In genomic region chr14:57247283-57247682, GRCh38 we compare ENCODE assay signal across 21 cellular contexts. TPM values are rescaled to one million over a fixed set of nuclear protein-coding genes. Genes with fewer than 3 reads are reported as not detected.
A peak's percentile ranks its signal among the peaks of the same experiment; 100 is the strongest.
DNase-seq lines count a peak whose midpoint lies in the region; ATAC-seq, FAIRE-seq and TF ChIP-seq lines count a peak whose summit lies in the region.
"Had no signal": no experiment of that assay in that cellular context is flagged by ENCODE, and none has a peak within 500 bp of the region (broad histone marks: within the 10 kb centered on the region; RNA-seq: fewer than 3 reads in every experiment).

No MANE protein-coding gene starts in this region.

- no peaks in the 10 kb centered on the region for H3K27me3 ChIP-seq in BJ (ENCODE audit: control insufficient read depth, insufficient read depth, low read length)
- no peaks in the 10 kb centered on the region for H3K27me3 ChIP-seq in pancreas
- H3K27me3 ChIP-seq: BLaER1 treated with 17β-estradiol and CSF1 and Interleukin-3, amounts not matched to agents 10 nM and 100 nM; SJCRH30 had no signal

- H3K27ac ChIP-seq in pancreas = no peak overlapping the region
- H3K27ac ChIP-seq: BLaER1 treated with 17β-estradiol and CSF1 and Interleukin-3, amounts not matched to agents 10 nM and 100 nM; HL-60; RWPE1; SJCRH30 had no signal

- H3K4me3 ChIP-seq in BJ (ENCODE audit: low read depth, low read length) (no peak overlapping the region), pancreas (no peak overlapping the region)
- H3K4me3 ChIP-seq: BLaER1 treated with 17β-estradiol and CSF1 and Interleukin-3, amounts not matched to agents 10 nM and 100 nM; HAP-1; SJCRH30 had no signal

- no peak for ATAC-seq in pancreas
- ATAC-seq in HG03196 (IDR thresholded peaks at IDR 0.05; ENCODE audit: unreplicated experiment) = no peak
- ATAC-seq: T-cell had no signal

- H3K9me3 ChIP-seq in pancreas = no peaks in the 10 kb centered on the region
- H3K9me3 ChIP-seq: BLaER1 treated with 17β-estradiol and CSF1 and Interleukin-3, amounts not matched to agents 10 nM and 100 nM; HAP-1; SJCRH30 had no signal

- peaks cover 36% of the 10 kb centered on the region for H3K36me3 Mint-ChIP-seq in HFFc6 (ENCODE audit: low read depth)

- peaks cover 72% of the 10 kb centered on the region for H3K4me1 Mint-ChIP-seq in HFFc6 (ENCODE audit: low read depth)

- CTCF ChIA-PET in BJ (lab: Yijun Ruan, JAX) = no interaction called here

- no peaks in the 10 kb centered on the region for H3K27me3 Mint-ChIP-seq in HFFc6 (ENCODE audit: insufficient read depth)
- H3K27me3 Mint-ChIP-seq: T-cell had no signal

- intact Hi-C loops in pancreas (cut with DNase I) = no loop called here

- whole genome bisulfite sequencing in pancreas, 2 donors = 69 to 72% methylated on average over 2 of the region's 2 CpGs

- POLR2A ChIA-PET in BJ (lab: Charles Lee) = no interaction called here

- H3K9me3 Mint-ChIP-seq in HFFc6 = no peaks in the 10 kb centered on the region
- H3K9me3 Mint-ChIP-seq: T-cell had no signal

- FAIRE-seq in endometrium (lab: Jason Lieb, UNC) = peak; percentile 88
- peak; percentile 53 for FAIRE-seq in pancreas (lab: Jason Lieb, UNC)
- FAIRE-seq: GM19239 had no signal

- no peaks in the 10 kb centered on the region; the same call in 1 of the 2 replicates for H3K36me3 ChIP-seq in BJ (ENCODE audit: control insufficient read depth, insufficient read depth, low read length)
- peaks cover 0 to 4% (median 0%) of the 10 kb centered on the region in 3 donors for H3K36me3 ChIP-seq in pancreas
- H3K36me3 ChIP-seq: HAP-1 had no signal

- TF ChIP-seq CTCF in BJ (IDR thresholded peaks at IDR 0.05; ENCODE audit: insufficient read depth, low read depth, low read length) (no peak), HFFc6 (IDR thresholded peaks at IDR 0.05) (no peak), pancreas (IDR thresholded peaks at IDR 0.05) (no peak)

- peaks cover 0 to 6% (median 5%) of the 10 kb centered on the region in 3 donors for H3K4me1 ChIP-seq in pancreas
- H3K4me1 ChIP-seq: SJCRH30 had no signal

- H3K4me3 Mint-ChIP-seq in HFFc6 = peak overlapping the region; percentile 55
- H3K4me3 Mint-ChIP-seq: T-cell had no signal

- DNase-seq in BJ (ENCODE audit: low read depth) = peak; percentile 36
- peak; percentile 23 for DNase-seq in HFFc6
- no peak for DNase-seq in pancreas
- no peak for DNase-seq in stimulated activated naive CD4-positive, alpha-beta T cell (lab: John Stamatoyannopoulos, UW)
- DNase-seq in NCI-H128 (lab: John Stamatoyannopoulos, UW; ENCODE audit: unreplicated experiment) = no peak
- DNase-seq in cerebellum (ENCODE audit: low spot score) = no peak
- DNase-seq: COR-L47, MV-4-11, NCI-H1436, NCI-H2029, NCI-H2171 treated with DMSO at 0.1 percent for 48 hours, NCI-H748 treated with DMSO at 0.1 percent for 48 hours, SJCRH30, T-cell had no signal

- H3K27ac Mint-ChIP-seq in HFFc6 = peak overlapping the region; percentile 72
- H3K27ac Mint-ChIP-seq: T-cell had no signal

RNA-seq across cellular contexts. Expression of gene EXOC5, which starts 21.4 kb away (rescaled TPM):
- 24.0 and 52.4 TPM in 2 replicates for polyA plus RNA-seq in BJ (2011; rRNA removed)
- 15.1 and 19.3 TPM in 2 replicates for polyA minus RNA-seq in BJ (2011; rRNA and poly(A)+ RNA removed)
- total RNA-seq in HFFc6 (2021; fragmentation: NEBNext Ultra II Directional; extraction: Animal tissue kit (Norgen Biotek cat#: 25700)) = 100 to 1,000 TPM; 102 to 117 (median 111) TPM
- 10 to 100 TPM; 15.0 to 32.4 (median 21.3) TPM for total RNA-seq in pancreas
- polyA plus RNA-seq in pancreas = 1 to 10 TPM; 3.0 to 8.2 TPM
- total RNA-seq in cerebellum = 85.5 TPM

RNA-seq across cellular contexts. Expression of gene AP5M1, which starts 21.5 kb away (rescaled TPM):
- polyA plus RNA-seq in BJ (2011; rRNA removed) (17.9 and 36.1 TPM in 2 replicates), pancreas (1 to 10 TPM; 2.3 to 8.2 TPM)
- 15.2 and 20.5 TPM in 2 replicates for polyA minus RNA-seq in BJ (2011; rRNA and poly(A)+ RNA removed)
- total RNA-seq in HFFc6 (2021; fragmentation: NEBNext Ultra II Directional; extraction: Animal tissue kit (Norgen Biotek cat#: 25700)) = 10 to 100 TPM; 37.2 to 54.9 (median 44.9) TPM
- total RNA-seq in pancreas (10 to 100 TPM in 5 of 6 donors, 1 to 10 TPM in 1; 9.0 to 21.0 (median 12.5) TPM), cerebellum (37.2 TPM)

Comparison
In these comparisons a context has a peak if more than half of its experiments do, and no peak if none do; other contexts are left out.
1. DNase-seq: peak in BJ (single experiment) and HFFc6 (single experiment); none in pancreas (0 of 6), stimulated activated naive CD4-positive, alpha-beta T cell (0 of 6), NCI-H128 (single experiment) and cerebellum (single experiment).